ENCODE assay signal across 8 cellular contexts in the genomic region with DNA sequence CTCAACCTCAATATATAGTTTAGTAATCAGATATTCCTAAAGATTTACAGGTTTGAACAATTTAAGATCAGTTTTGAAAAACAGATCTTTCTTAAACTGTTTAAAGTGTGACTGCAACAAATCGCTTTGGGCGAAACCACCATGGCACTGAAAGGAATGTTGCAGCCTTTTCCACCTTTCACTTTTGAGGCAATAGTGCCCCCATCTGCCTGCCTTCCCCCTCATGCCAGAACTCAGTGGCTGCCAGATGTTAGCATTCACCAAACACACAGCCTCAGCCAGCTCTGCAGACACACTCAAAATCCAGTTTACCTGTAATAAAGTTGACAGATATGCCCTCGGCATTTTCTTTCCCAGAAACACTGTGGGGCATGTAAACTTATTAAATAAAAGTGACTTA. TPM values are rescaled to one million over a fixed set of nuclear protein-coding genes. Genes with fewer than 3 reads are reported as not detected.
DNase-seq lines count a peak whose midpoint lies in the region; ATAC-seq and TF ChIP-seq lines count a peak whose summit lies in the region.

No MANE protein-coding gene starts in this region.

- peaks cover 17% of the 10 kb centered on the region for H3K4me1 Mint-ChIP-seq in stimulated activated effector memory CD8-positive, alpha-beta T cell treated with anti-CD3 and anti-CD28 coated beads, Interleukin-12 subunit alpha, Interleukin-12 subunit beta, amount 100 ng/mL, for 72 hours

- no peaks in the 10 kb centered on the region for H3K9me3 ChIP-seq in GM23248 (ENCODE audit: low read depth)

- no peaks in the 10 kb centered on the region for H3K36me3 Mint-ChIP-seq in stimulated activated effector memory CD8-positive, alpha-beta T cell treated with anti-CD3 and anti-CD28 coated beads, Interleukin-12 subunit alpha, Interleukin-12 subunit beta, amount 100 ng/mL, for 72 hours

- H3K27me3 ChIP-seq in GM23248 (replicated peaks; ENCODE audit: insufficient read depth): no peaks in the 10 kb centered on the region

- in situ Hi-C loops in GM23248 (cut with MboI): loop anchor here (10.0 to 25.0 kb wide), 3 partner anchors 65 to 618 kb away; partner anchors contain the start of gene SYNM

- peak; percentile 53 for TF ChIP-seq CTCF in WI38 (IDR thresholded peaks at IDR 0.05; ENCODE audit: low read depth, low read length)

- H3K4me1 ChIP-seq in GM23248 (ENCODE audit: insufficient read depth): peaks cover 12% of the 10 kb centered on the region

- H3K9me2 ChIP-seq in GM23248 (ENCODE audit: insufficient read depth): no peaks in the 10 kb centered on the region

- no peak overlapping the region for H3K4me2 ChIP-seq in GM23248 (ENCODE audit: unreplicated experiment)

- no peak overlapping the region for H2AFZ ChIP-seq in GM23248

- ATAC-seq in HG03521 (IDR thresholded peaks at IDR 0.05; ENCODE audit: unreplicated experiment): no peak
- ATAC-seq in stimulated activated effector memory CD8-positive, alpha-beta T cell treated with anti-CD3 and anti-CD28 coated beads, Interleukin-12 subunit alpha, Interleukin-12 subunit beta, amount 100 ng/mL, for 72 hours: no peak

- H4K20me1 ChIP-seq in GM23248 (ENCODE audit: insufficient read depth): no peaks in the 10 kb centered on the region

- H3K36me3 ChIP-seq in GM23248 (ENCODE audit: low read depth): no peaks in the 10 kb centered on the region

- H3K9me3 Mint-ChIP-seq in stimulated activated effector memory CD8-positive, alpha-beta T cell treated with anti-CD3 and anti-CD28 coated beads, Interleukin-12 subunit alpha, Interleukin-12 subunit beta, amount 100 ng/mL, for 72 hours: no peaks in the 10 kb centered on the region

- peaks cover 3% of the 10 kb centered on the region; the same call in 1 of the 2 replicates for H3F3A ChIP-seq in GM23248 (ENCODE audit: insufficient read depth)

- H3K4me3 Mint-ChIP-seq in stimulated activated effector memory CD8-positive, alpha-beta T cell treated with anti-CD3 and anti-CD28 coated beads, Interleukin-12 subunit alpha, Interleukin-12 subunit beta, amount 100 ng/mL, for 72 hours: no peak overlapping the region

- no peak overlapping the region for H3K9ac ChIP-seq in GM23248

- 47 to 51% methylated on average over 3 of the region's 3 CpGs for WGBS in GM23248 (ENCODE audit: low coverage in 1 of 2, low lambda C conversion rate in 2 of 2, missing lambda C conversion rate in 2 of 2), 2 experiments

- H3K27ac ChIP-seq in GM23248: no peak overlapping the region

- DNase-seq in AG20443 (ENCODE audit: low spot score): peak; percentile 70
- DNase-seq in GM23248: peak; percentile 69
- peak; percentile 32 for DNase-seq in iPS-NIHi11 (ENCODE audit: low spot score)
- DNase-seq in SIG-M5 (lab: John Stamatoyannopoulos, UW): no peak
- DNase-seq in stimulated activated effector memory CD8-positive, alpha-beta T cell treated with anti-CD3 and anti-CD28 coated beads, Interleukin-12 subunit alpha, Interleukin-12 subunit beta, amount 100 ng/mL, for 72 hours (ENCODE audit: low spot score in 2 of 2): no peak
- no peak for DNase-seq in SKM-1 treated with dmso at 0.1 percent for 144 hours (lab: John Stamatoyannopoulos, UW; ENCODE audit: unreplicated experiment)

- no peaks in the 10 kb centered on the region for H3K79me2 ChIP-seq in GM23248 (ENCODE audit: insufficient read depth)

- no peak overlapping the region for H3K27ac Mint-ChIP-seq in stimulated activated effector memory CD8-positive, alpha-beta T cell treated with anti-CD3 and anti-CD28 coated beads, Interleukin-12 subunit alpha, Interleukin-12 subunit beta, amount 100 ng/mL, for 72 hours

- H3K4me3 ChIP-seq in GM23248: no peak overlapping the region
- no peak overlapping the region for H3K4me3 ChIP-seq in WI38 (ENCODE audit: low read depth, low read length)

RNA-seq across cellular contexts. Expression of gene LYSMD4, which starts 3.3 kb away (rescaled TPM):
- total RNA-seq in GM23248 (2014; rRNA removed; shearing (Covaris generic)): 3.2 and 8.1 TPM in 2 replicates
- polyA plus RNA-seq in GM23248 (2016; fragmentation: Nextera tagmentation; extraction: Ambion mirVana): 4.8 and 5.2 TPM in 2 replicates

Comparison
In these comparisons a context has a peak if more than half of its experiments do, and no peak if none do; other contexts are left out.
1. DNase-seq: peak in AG20443 (single experiment), GM23248 (single experiment) and iPS-NIHi11 (single experiment); none in SIG-M5 (single experiment), stimulated activated effector memory CD8-positive, alpha-beta T cell treated with anti-CD3 and anti-CD28 coated beads, Interleukin-12 subunit alpha, Interleukin-12 subunit beta, amount 100 ng/mL, for 72 hours (0 of 2) and SKM-1 treated with dmso at 0.1 percent for 144 hours (single experiment).